15 cellular contexts compared by ENCODE assay signal in genomic region chr11:35464308-35464707, GRCh38. TPM values are rescaled to one million over a fixed set of nuclear protein-coding genes. Genes with fewer than 3 reads are reported as not detected.
DNase-seq lines count a peak whose midpoint lies in the region; ATAC-seq and TF ChIP-seq lines count a peak whose summit lies in the region.
"Had no signal": no experiment of that assay in that cellular context is flagged by ENCODE, and none has a peak within 500 bp of the region (broad histone marks: within the 10 kb centered on the region; RNA-seq: fewer than 3 reads in every experiment).

No MANE protein-coding gene starts in this region.

- H3K4me3 Mint-ChIP-seq in nephron: no peak overlapping the region
- H3K4me3 Mint-ChIP-seq: stimulated activated naive CD8-positive, alpha-beta T cell treated with anti-CD3 and anti-CD28 coated beads, Interleukin-15, Interleukin-2, amounts not matched to agents 100 ng/mL and 50 ng/mL, for 24 hours had no signal

- H3K27ac ChIP-seq in brain microvascular endothelial cell: no peak overlapping the region
- H3K27ac ChIP-seq: pancreas had no signal

- H3K27me3 Mint-ChIP-seq in nephron (ENCODE audit: low read depth): no peaks in the 10 kb centered on the region

- H3K36me3 Mint-ChIP-seq in nephron (ENCODE audit: low read depth): peaks cover 4% of the 10 kb centered on the region

- peaks cover 2% of the 10 kb centered on the region for H3K9me3 Mint-ChIP-seq in nephron
- H3K9me3 Mint-ChIP-seq: stimulated activated naive CD8-positive, alpha-beta T cell treated with anti-CD3 and anti-CD28 coated beads, Interleukin-15, Interleukin-2, amounts not matched to agents 100 ng/mL and 50 ng/mL, for 24 hours had no signal

- H3K36me3 ChIP-seq in brain microvascular endothelial cell (replicated peaks): peaks cover 18% of the 10 kb centered on the region
- H3K36me3 ChIP-seq: pancreas had no signal

- no peaks in the 10 kb centered on the region for H3K27me3 ChIP-seq in brain microvascular endothelial cell (replicated peaks)
- H3K27me3 ChIP-seq: pancreas had no signal

- peak; percentile 41 for TF ChIP-seq CTCF in brain microvascular endothelial cell (IDR thresholded peaks at IDR 0.05; ENCODE audit: low read depth, low read length, missing control alignments)
- TF ChIP-seq CTCF in nephron (IDR thresholded peaks at IDR 0.05; ENCODE audit: unreplicated experiment in 3 of 3): peak in 2 of 3 experiments; percentile 26 to 27

- H3K4me3 ChIP-seq in brain microvascular endothelial cell (ENCODE audit: low read depth, low read length): no peak overlapping the region
- H3K4me3 ChIP-seq: pancreas had no signal

- in situ Hi-C loops in brain microvascular endothelial cell (cut with HindIII; ENCODE audit: low pct_ligation_motif_present, low sequenced_read_pairs): no loop called here

- H3K27ac Mint-ChIP-seq in nephron: no peak overlapping the region
- H3K27ac Mint-ChIP-seq: stimulated activated naive CD8-positive, alpha-beta T cell treated with anti-CD3 and anti-CD28 coated beads, Interleukin-15, Interleukin-2, amounts not matched to agents 100 ng/mL and 50 ng/mL, for 24 hours had no signal

- H3K4me1 Mint-ChIP-seq in nephron: no peaks in the 10 kb centered on the region

- DNase-seq in ELR (ENCODE audit: low read depth) (peak; percentile 44), M059J (ENCODE audit: low read depth) (peak; percentile 56), brain microvascular endothelial cell (no peak), NCI-H1105 treated with DMSO at 0.1 percent for 48 hours (lab: John Stamatoyannopoulos, UW) (no peak), SHP77 (lab: John Stamatoyannopoulos, UW) (no peak)
- DNase-seq: foreskin fibroblast; left ventricle myocardium superior; NCI-H2029 treated with DMSO at 0.1 percent for 48 hours; pancreas; Right ventricle myocardium superior; stimulated activated CD4-positive, alpha-beta T cell treated with anti-CD3 and anti-CD28 coated beads, Interleukin-4, amount 100 ng/mL, for 1 hour had no signal

- ATAC-seq in HG03139 (IDR thresholded peaks at IDR 0.05; ENCODE audit: unreplicated experiment): no peak
- ATAC-seq: activated CD4-positive, CD25-positive, alpha-beta regulatory T cell treated with anti-CD3 and anti-CD28 coated beads, Interleukin-2, amount 50 U/mL, for 24 hours; left ventricle myocardium superior; pancreas had no signal

RNA-seq across cellular contexts. Expression of gene SLC1A2, which starts 45.0 kb away (rescaled TPM):
- total RNA-seq in M059J (2014; rRNA removed; shearing (Covaris generic)): 0.10 and 0.59 TPM in 2 replicates

Comparison
In these comparisons a context has a peak if more than half of its experiments do, and no peak if none do; other contexts are left out.
1. DNase-seq: peak in ELR (single experiment) and M059J (single experiment); none in brain microvascular endothelial cell (single experiment), NCI-H1105 treated with DMSO at 0.1 percent for 48 hours (single experiment) and SHP77 (0 of 2).